In genomic region chr13:110636701-110637201, GRCh38 we compare ENCODE assay signal across 18 cellular contexts. TPM values are rescaled to one million over a fixed set of nuclear protein-coding genes. Genes with fewer than 3 reads are reported as not detected.
DNase-seq lines count a peak whose midpoint lies in the region; ATAC-seq and TF ChIP-seq lines count a peak whose summit lies in the region.
"Had no signal": no experiment of that assay in that cellular context is flagged by ENCODE, and none has a peak within 500 bp of the region (broad histone marks: within the 10 kb centered on the region; RNA-seq: fewer than 3 reads in every experiment).

No MANE protein-coding gene starts in this region.

- POLR2A ChIA-PET in HEK293 (lab: Yijun Ruan, JAX) = no interaction called here
- POLR2A ChIA-PET in activated CD4-positive, alpha-beta memory T cell treated with anti-CD3 and anti-CD28 coated beads for 36 hours (lab: Charles Lee) = no interaction called here

- CTCF ChIA-PET in HEK293 (lab: Yijun Ruan, JAX) = no interaction called here
- CTCF ChIA-PET in activated CD4-positive, alpha-beta memory T cell treated with anti-CD3 and anti-CD28 coated beads for 36 hours (lab: Charles Lee) = no interaction called here

- H3K4me1 ChIP-seq in HEK293 (ENCODE audit: control insufficient read depth, insufficient read depth, low read length) (no peaks in the 10 kb centered on the region), OCI-LY1 (ENCODE audit: insufficient read depth, low read length, severe bottlenecking) (peaks cover 41% of the 10 kb centered on the region)

- H3K27ac Mint-ChIP-seq in activated CD4-positive, alpha-beta memory T cell treated with anti-CD3 and anti-CD28 coated beads for 36 hours = no peak overlapping the region
- H3K27ac Mint-ChIP-seq: activated naive CD4-positive, alpha-beta T cell treated with anti-CD3 and anti-CD28 coated beads, Interleukin-2, amount 10 ng/mL, durations not matched to agents 7 days and 5 days; activated T-cell treated with anti-CD3 and anti-CD28 coated beads, Interleukin-2, amount 50 U/mL, for 72 hours; dendritic cell treated with granulocyte-macrophage colony-stimulating factor and Interleukin-4, amounts not matched to agents 40 ng/mL and 50 ng/mL, for 4 days; immature natural killer cell had no signal

- H3F3A ChIP-seq in OCI-LY1 (ENCODE audit: insufficient read depth, low read length) = 0 out of 2 replicates have a peak, but pooled peaks cover 2% of the 10 kb centered on the region

- H3K27me3 ChIP-seq in OCI-LY1 (ENCODE audit: insufficient read depth, low read length) = no peaks in the 10 kb centered on the region
- H3K27me3 ChIP-seq: cardiac muscle cell had no signal

- H2AFZ ChIP-seq in OCI-LY1 (ENCODE audit: low read length) = no peak overlapping the region

- no peaks in the 10 kb centered on the region for H3K4me1 Mint-ChIP-seq in activated CD4-positive, alpha-beta memory T cell treated with anti-CD3 and anti-CD28 coated beads for 36 hours (ENCODE audit: low read depth)
- H3K4me1 Mint-ChIP-seq: activated naive CD4-positive, alpha-beta T cell treated with anti-CD3 and anti-CD28 coated beads, Interleukin-2, amount 10 ng/mL, durations not matched to agents 7 days and 5 days; CD14-positive monocyte had no signal

- H3K27ac ChIP-seq in HEK293 (ENCODE audit: extremely low read depth, low read depth, low read length) (no peak overlapping the region), OCI-LY1 (ENCODE audit: low read depth, low read length, poor library complexity, severe bottlenecking) (peak overlapping the region; percentile 78)
- H3K27ac ChIP-seq: cardiac muscle cell, left ventricle myocardium inferior had no signal

- intact Hi-C loops in left colon (cut with DNase I, micrococcal nuclease) = no loop called here
- intact Hi-C loops in activated CD4-positive, alpha-beta memory T cell treated with anti-CD3 and anti-CD28 coated beads for 36 hours (cut with micrococcal nuclease) = no loop called here

- TF ChIP-seq CTCF in HEK293 (tag by site-specific recombination; IDR thresholded peaks at IDR 0.05) (no peak), OCI-LY1 (IDR thresholded peaks at IDR 0.05; ENCODE audit: low read length) (peak; percentile 7; the same call in 1 of the 2 replicates)

- no peaks in the 10 kb centered on the region for H3K9me3 Mint-ChIP-seq in activated CD4-positive, alpha-beta memory T cell treated with anti-CD3 and anti-CD28 coated beads for 36 hours
- H3K9me3 Mint-ChIP-seq: activated naive CD4-positive, alpha-beta T cell treated with anti-CD3 and anti-CD28 coated beads, Interleukin-2, amount 10 ng/mL, durations not matched to agents 7 days and 5 days; activated T-cell treated with anti-CD3 and anti-CD28 coated beads, Interleukin-2, amount 50 U/mL, for 72 hours; dendritic cell treated with granulocyte-macrophage colony-stimulating factor and Interleukin-4, amounts not matched to agents 40 ng/mL and 50 ng/mL, for 4 days; immature natural killer cell had no signal

- peak overlapping the region; percentile 51; the same call in 1 of the 2 replicates for H3K4me2 ChIP-seq in OCI-LY1 (ENCODE audit: low read length)

- no peaks in the 10 kb centered on the region for H3K9me2 ChIP-seq in OCI-LY1 (ENCODE audit: low read depth, low read length)

- no peaks in the 10 kb centered on the region for H3K27me3 Mint-ChIP-seq in activated CD4-positive, alpha-beta memory T cell treated with anti-CD3 and anti-CD28 coated beads for 36 hours
- H3K27me3 Mint-ChIP-seq: activated naive CD4-positive, alpha-beta T cell treated with anti-CD3 and anti-CD28 coated beads, Interleukin-2, amount 10 ng/mL, durations not matched to agents 7 days and 5 days; dendritic cell treated with granulocyte-macrophage colony-stimulating factor and Interleukin-4, amounts not matched to agents 40 ng/mL and 50 ng/mL, for 4 days had no signal

- peaks cover 0 to 80% of the 10 kb centered on the region in 2 experiments; a peak in 2 of 3 replicates for H3K36me3 ChIP-seq in HEK293 (ENCODE audit: control insufficient read depth in 2 of 2, insufficient read depth in 1 of 2, low read length in 2 of 2)
- H3K36me3 ChIP-seq in OCI-LY1 (ENCODE audit: insufficient read depth, low read length) = peaks cover 73% of the 10 kb centered on the region

- no peaks in the 10 kb centered on the region for H4K20me1 ChIP-seq in OCI-LY1 (ENCODE audit: insufficient read depth, low read length)

- ATAC-seq in left colon (peak; percentile 75), GM18858 (IDR thresholded peaks at IDR 0.05; ENCODE audit: unreplicated experiment) (no peak), HG03135 (IDR thresholded peaks at IDR 0.05; ENCODE audit: unreplicated experiment) (no peak)

- no peaks in the 10 kb centered on the region for H3K79me2 ChIP-seq in OCI-LY1 (ENCODE audit: insufficient read depth, low read length)

- H3K4me3 ChIP-seq in HEK293 (ENCODE audit: low read depth, low read length) (no peak overlapping the region), OCI-LY1 (ENCODE audit: low read depth, low read length, poor library complexity, severe bottlenecking) (peak overlapping the region; percentile 15)
- H3K4me3 ChIP-seq: cardiac muscle cell, left ventricle myocardium inferior had no signal

- H3K9me3 ChIP-seq in HEK293 (ENCODE audit: control insufficient read depth, insufficient read depth, low read depth, low read length) (no peaks in the 10 kb centered on the region), OCI-LY1 (ENCODE audit: low read length) (no peaks in the 10 kb centered on the region)
- H3K9me3 ChIP-seq: left ventricle myocardium inferior had no signal

- DNase-seq in COLO668 (lab: John Stamatoyannopoulos, UW; ENCODE audit: unreplicated experiment) (peak; percentile 32), left colon (no peak)
- no peak for DNase-seq in activated CD4-positive, alpha-beta memory T cell treated with anti-CD3 and anti-CD28 coated beads for 36 hours
- DNase-seq: activated naive CD4-positive, alpha-beta T cell treated with anti-CD3 and anti-CD28 coated beads, Interleukin-2, amount 10 ng/mL, durations not matched to agents 7 days and 5 days; activated T-cell treated with anti-CD3 and anti-CD28 coated beads, Interleukin-2, amount 50 U/mL, for 72 hours; HCEC 1CT; immature natural killer cell; Karpas-422; left ventricle myocardium inferior; NCI-H2171; T1000 had no signal

- peak overlapping the region; percentile 9; the same call in 1 of the 2 replicates for H3K9ac ChIP-seq in OCI-LY1 (ENCODE audit: low read length)

- H3K36me3 Mint-ChIP-seq in activated CD4-positive, alpha-beta memory T cell treated with anti-CD3 and anti-CD28 coated beads for 36 hours = peaks cover 38% of the 10 kb centered on the region

- H3K4me3 Mint-ChIP-seq in activated CD4-positive, alpha-beta memory T cell treated with anti-CD3 and anti-CD28 coated beads for 36 hours = no peak overlapping the region
- H3K4me3 Mint-ChIP-seq: activated naive CD4-positive, alpha-beta T cell treated with anti-CD3 and anti-CD28 coated beads, Interleukin-2, amount 10 ng/mL, durations not matched to agents 7 days and 5 days; activated T-cell treated with anti-CD3 and anti-CD28 coated beads, Interleukin-2, amount 50 U/mL, for 72 hours; CD14-positive monocyte; dendritic cell treated with granulocyte-macrophage colony-stimulating factor and Interleukin-4, amounts not matched to agents 40 ng/mL and 50 ng/mL, for 4 days; immature natural killer cell had no signal

TF ChIP-seq in HEK293, 187 proteins besides CTCF, POLR2A, EP300 and RAD21:
- TF ChIP-seq ZNF791 (tag by site-specific recombination; IDR thresholded peaks at IDR 0.05) (no peak), KLF1 (tag by site-specific recombination; IDR thresholded peaks at IDR 0.05) (peak; percentile 57), SCRT2 (tag by site-specific recombination; IDR thresholded peaks at IDR 0.05) (peak; percentile 23; the same call in 1 of the 2 replicates), ZIC2 (tag by site-specific recombination; IDR thresholded peaks at IDR 0.05) (peak; percentile 64), ZNF10 (tag by site-specific recombination; IDR thresholded peaks at IDR 0.05) (no peak), ZNF600 (tag by site-specific recombination; IDR thresholded peaks at IDR 0.05) (peak; percentile 51; the same call in 1 of the 2 replicates), KLF17 (tag by site-specific recombination; IDR thresholded peaks at IDR 0.05) (peak; percentile 52; the same call in 1 of the 2 replicates), ZNF560 (tag by site-specific recombination; IDR thresholded peaks at IDR 0.05; ENCODE audit: borderline replicate concordance) (no peak)

RNA-seq across cellular contexts. Expression of gene NAXD, which starts 21.4 kb away (rescaled TPM):
- total RNA-seq in left colon = 10 to 100 TPM; 35.9 to 36.4 TPM
- 10 to 100 TPM; 22.6 to 22.9 TPM for total RNA-seq in activated CD4-positive, alpha-beta memory T cell treated with anti-CD3 and anti-CD28 coated beads for 36 hours
